Comparison of ENCODE assay signal across 20 cellular contexts in the genomic region with DNA sequence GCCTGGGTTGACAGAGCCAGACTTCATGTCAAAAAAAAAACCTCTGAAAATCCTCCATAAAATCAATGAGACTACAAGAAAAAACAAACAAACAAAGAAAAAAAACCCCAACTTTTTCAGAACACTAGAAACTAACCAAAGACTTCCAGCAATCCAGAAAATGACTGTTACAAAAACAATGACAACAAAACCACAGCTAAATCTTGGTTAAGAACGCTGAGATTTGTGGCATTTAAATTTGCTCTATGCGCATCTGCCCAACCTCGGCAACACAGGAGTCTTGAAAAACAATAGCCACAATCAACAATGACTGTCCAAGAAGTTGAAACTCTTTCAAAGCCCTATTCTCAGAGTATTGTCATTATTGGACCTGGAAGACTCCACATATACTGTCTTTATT.
"Had no signal": no experiment of that assay in that cellular context is flagged by ENCODE, and none has a peak within 500 bp of the region (broad histone marks: within the 10 kb centered on the region; RNA-seq: fewer than 3 reads in every experiment).

No MANE protein-coding gene starts in this region.

- ATAC-seq: gastroesophageal sphincter, left colon, psoas muscle, right lobe of liver had no signal

- H3K36me3 ChIP-seq: brain microvascular endothelial cell, gastroesophageal sphincter, right lobe of liver had no signal

- H3K4me1 ChIP-seq: gastroesophageal sphincter, psoas muscle, right lobe of liver had no signal

- H3K4me1 Mint-ChIP-seq: activated naive CD4-positive, alpha-beta T cell treated with anti-CD3 and anti-CD28 coated beads, Interleukin-2, amount 50 U/mL, for 24 hours; central memory CD8-positive, alpha-beta T cell; neural crest cell had no signal

- H3K9me3 Mint-ChIP-seq: central memory CD8-positive, alpha-beta T cell; stimulated activated naive CD8-positive, alpha-beta T cell treated with anti-CD3 and anti-CD28 coated beads, Interleukin-15, Interleukin-2, amounts not matched to agents 100 ng/mL and 50 ng/mL, for 24 hours had no signal

- H3K27me3 ChIP-seq: brain microvascular endothelial cell, gastroesophageal sphincter, right lobe of liver had no signal

- H3K27ac Mint-ChIP-seq: activated naive CD4-positive, alpha-beta T cell treated with anti-CD3 and anti-CD28 coated beads, Interleukin-2, amount 50 U/mL, for 24 hours; stimulated activated naive CD8-positive, alpha-beta T cell treated with anti-CD3 and anti-CD28 coated beads, Interleukin-15, Interleukin-2, amounts not matched to agents 100 ng/mL and 50 ng/mL, for 24 hours; type B pancreatic cell had no signal

- H3K36me3 Mint-ChIP-seq: activated naive CD4-positive, alpha-beta T cell treated with anti-CD3 and anti-CD28 coated beads, Interleukin-2, amount 50 U/mL, for 24 hours had no signal

- H3K4me3 Mint-ChIP-seq: activated naive CD4-positive, alpha-beta T cell treated with anti-CD3 and anti-CD28 coated beads, Interleukin-2, amount 50 U/mL, for 24 hours; central memory CD8-positive, alpha-beta T cell; neural crest cell; stimulated activated naive CD8-positive, alpha-beta T cell treated with anti-CD3 and anti-CD28 coated beads, Interleukin-15, Interleukin-2, amounts not matched to agents 100 ng/mL and 50 ng/mL, for 24 hours; type B pancreatic cell had no signal

- H3K4me3 ChIP-seq: gastroesophageal sphincter, lung, psoas muscle, right lobe of liver had no signal

- H3K27ac ChIP-seq: brain microvascular endothelial cell, gastroesophageal sphincter, psoas muscle, right lobe of liver had no signal

- DNase-seq: activated CD4-positive, alpha-beta T cell treated with anti-CD3 and anti-CD28 coated beads, Interleukin-2, amount 50 U/mL, for 48 hours; activated effector memory CD4-positive, alpha-beta T cell treated with Interleukin-2 at 50 U/mL for 16 hours; activated T-cell treated with anti-CD3 and anti-CD28 coated beads, Interleukin-2, amount 50 U/mL, for 1 hour; amniotic stem cell; brain microvascular endothelial cell; cortex of kidney; effector CD8-positive, alpha-beta T cell; left colon; midbrain; psoas muscle; right lobe of liver; T-helper 9 cell had no signal

- H3K27me3 Mint-ChIP-seq: activated naive CD4-positive, alpha-beta T cell treated with anti-CD3 and anti-CD28 coated beads, Interleukin-2, amount 50 U/mL, for 24 hours; central memory CD8-positive, alpha-beta T cell; stimulated activated naive CD8-positive, alpha-beta T cell treated with anti-CD3 and anti-CD28 coated beads, Interleukin-15, Interleukin-2, amounts not matched to agents 100 ng/mL and 50 ng/mL, for 24 hours; type B pancreatic cell had no signal

- FAIRE-seq: islet of Langerhans had no signal
